Comparison of ENCODE assay signal across 2 cellular contexts in the genomic region with DNA sequence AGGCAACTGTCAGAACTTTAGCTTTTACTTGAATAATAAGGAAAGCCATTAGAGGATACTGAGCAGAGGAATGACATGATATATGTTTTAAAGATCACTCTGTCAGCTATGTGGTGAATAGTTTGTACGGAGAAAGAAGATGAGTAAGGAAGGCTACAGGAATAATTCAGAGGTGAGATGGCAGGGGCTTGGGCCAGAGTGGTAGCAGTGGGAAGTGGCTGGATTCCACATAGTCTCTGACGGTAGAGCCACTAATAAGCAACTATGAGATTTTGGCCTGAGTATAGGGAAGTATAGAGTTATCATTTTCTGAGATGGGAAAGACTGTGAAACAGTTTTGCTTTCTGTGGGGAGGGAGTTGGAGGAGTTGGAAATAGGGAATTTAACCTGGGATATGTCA.
TF ChIP-seq lines count a peak whose summit lies in the region.

No MANE protein-coding gene starts in this region.

TF ChIP-seq in SK-N-SH treated with all-trans-retinoic acid at 6 μM for 48 hours, 23 proteins besides CTCF, POLR2A, EP300 and RAD21 (continued from another document):
- TF ChIP-seq, protein P1, sequence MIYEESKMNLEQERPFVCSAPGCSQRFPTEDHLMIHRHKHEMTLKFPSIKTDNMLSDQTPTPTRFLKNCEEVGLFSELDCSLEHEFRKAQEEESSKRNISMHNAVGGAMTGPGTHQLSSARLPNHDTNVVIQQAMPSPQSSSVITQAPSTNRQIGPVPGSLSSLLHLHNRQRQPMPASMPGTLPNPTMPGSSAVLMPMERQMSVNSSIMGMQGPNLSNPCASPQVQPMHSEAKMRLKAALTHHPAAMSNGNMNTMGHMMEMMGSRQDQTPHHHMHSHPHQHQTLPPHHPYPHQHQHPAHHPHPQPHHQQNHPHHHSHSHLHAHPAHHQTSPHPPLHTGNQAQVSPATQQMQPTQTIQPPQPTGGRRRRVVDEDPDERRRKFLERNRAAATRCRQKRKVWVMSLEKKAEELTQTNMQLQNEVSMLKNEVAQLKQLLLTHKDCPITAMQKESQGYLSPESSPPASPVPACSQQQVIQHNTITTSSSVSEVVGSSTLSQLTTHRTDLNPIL (CRISPR knock-in tag; IDR thresholded peaks at IDR 0.05; ENCODE audit: low read depth) = no peak
- no peak for TF ChIP-seq ZC3H10 (CRISPR knock-in tag; IDR thresholded peaks at IDR 0.05)
- no peak for TF ChIP-seq TOX (CRISPR knock-in tag; IDR thresholded peaks at IDR 0.05; ENCODE audit: borderline replicate concordance)
- TF ChIP-seq, protein P2, sequence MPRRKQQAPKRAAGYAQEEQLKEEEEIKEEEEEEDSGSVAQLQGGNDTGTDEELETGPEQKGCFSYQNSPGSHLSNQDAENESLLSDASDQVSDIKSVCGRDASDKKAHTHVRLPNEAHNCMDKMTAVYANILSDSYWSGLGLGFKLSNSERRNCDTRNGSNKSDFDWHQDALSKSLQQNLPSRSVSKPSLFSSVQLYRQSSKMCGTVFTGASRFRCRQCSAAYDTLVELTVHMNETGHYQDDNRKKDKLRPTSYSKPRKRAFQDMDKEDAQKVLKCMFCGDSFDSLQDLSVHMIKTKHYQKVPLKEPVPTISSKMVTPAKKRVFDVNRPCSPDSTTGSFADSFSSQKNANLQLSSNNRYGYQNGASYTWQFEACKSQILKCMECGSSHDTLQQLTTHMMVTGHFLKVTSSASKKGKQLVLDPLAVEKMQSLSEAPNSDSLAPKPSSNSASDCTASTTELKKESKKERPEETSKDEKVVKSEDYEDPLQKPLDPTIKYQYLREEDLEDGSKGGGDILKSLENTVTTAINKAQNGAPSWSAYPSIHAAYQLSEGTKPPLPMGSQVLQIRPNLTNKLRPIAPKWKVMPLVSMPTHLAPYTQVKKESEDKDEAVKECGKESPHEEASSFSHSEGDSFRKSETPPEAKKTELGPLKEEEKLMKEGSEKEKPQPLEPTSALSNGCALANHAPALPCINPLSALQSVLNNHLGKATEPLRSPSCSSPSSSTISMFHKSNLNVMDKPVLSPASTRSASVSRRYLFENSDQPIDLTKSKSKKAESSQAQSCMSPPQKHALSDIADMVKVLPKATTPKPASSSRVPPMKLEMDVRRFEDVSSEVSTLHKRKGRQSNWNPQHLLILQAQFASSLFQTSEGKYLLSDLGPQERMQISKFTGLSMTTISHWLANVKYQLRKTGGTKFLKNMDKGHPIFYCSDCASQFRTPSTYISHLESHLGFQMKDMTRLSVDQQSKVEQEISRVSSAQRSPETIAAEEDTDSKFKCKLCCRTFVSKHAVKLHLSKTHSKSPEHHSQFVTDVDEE (CRISPR knock-in tag; IDR thresholded peaks at IDR 0.05) = no peak
- no peak for TF ChIP-seq PPARA (CRISPR knock-in tag; IDR thresholded peaks at IDR 0.05; ENCODE audit: borderline replicate concordance)
- TF ChIP-seq ISL1 (CRISPR knock-in tag; IDR thresholded peaks at IDR 0.05) = no peak

TF ChIP-seq in neural cell, 6 proteins besides CTCF, POLR2A, EP300 and RAD21 (continued from another document):
- no peak for TF ChIP-seq POLR2AphosphoS5 (IDR thresholded peaks at IDR 0.05)
- no peak for TF ChIP-seq TAF1 (IDR thresholded peaks at IDR 0.05; ENCODE audit: low read depth)
- TF ChIP-seq MXI1 (conservative IDR thresholded peaks at IDR 0.05; ENCODE audit: poor library complexity, severe bottlenecking) = no peak
- no peak for TF ChIP-seq EZH2 (IDR thresholded peaks at IDR 0.05; ENCODE audit: borderline replicate concordance, insufficient read depth, low read length, poor library complexity, severe bottlenecking)
- no peak for TF ChIP-seq SMC3 (conservative IDR thresholded peaks at IDR 0.05; ENCODE audit: poor library complexity)
